ENCODE assay signal across 8 cellular contexts in genomic region chr11:74171630-74172465, GRCh38. TPM values are rescaled to one million over a fixed set of nuclear protein-coding genes. Genes with fewer than 3 reads are reported as not detected.
DNase-seq lines count a peak whose midpoint lies in the region; ATAC-seq and TF ChIP-seq lines count a peak whose summit lies in the region.

No MANE protein-coding gene starts in this region.

- DNase-seq in AG09309 (ENCODE audit: low read depth) (no peak), cerebellum (ENCODE audit: low spot score) (peak; percentile 8), mucosa of descending colon (peak in 1 of 3 donors; percentile 7), NCI-H1417 treated with DMSO at 0.1 percent for 48 hours (lab: John Stamatoyannopoulos, UW) (no peak), SHP77 treated with DMSO at 0.1 percent for 48 hours (lab: John Stamatoyannopoulos, UW) (no peak), NCI-H2171 (lab: John Stamatoyannopoulos, UW) (no peak)

- H3K27ac ChIP-seq in KOPT-K1 (ENCODE audit: low read depth, low read length, poor library complexity, severe bottlenecking): peak overlapping the region; percentile 78

- peaks cover 34% of the 10 kb centered on the region for H3K36me3 ChIP-seq in KOPT-K1 (ENCODE audit: insufficient read depth, low read length)
- peaks cover 6% of the 10 kb centered on the region for H3K36me3 ChIP-seq in mucosa of descending colon (ENCODE audit: low read depth)

- TF ChIP-seq CTCF in AG09309 (IDR thresholded peaks at IDR 0.05; ENCODE audit: control insufficient read depth, insufficient read depth, low read depth, low read length, missing control alignments) (no peak), mucosa of descending colon (IDR thresholded peaks at IDR 0.05) (no peak)

- H3K9me3 ChIP-seq in KOPT-K1 (ENCODE audit: insufficient read depth, low read length, poor library complexity, severe bottlenecking) (no peaks in the 10 kb centered on the region), mucosa of descending colon (no peaks in the 10 kb centered on the region)

- peaks cover 25% of the 10 kb centered on the region for H3K4me1 ChIP-seq in mucosa of descending colon (ENCODE audit: low read depth)

- ATAC-seq in mucosa of descending colon (no peak), HG02970 (IDR thresholded peaks at IDR 0.05; ENCODE audit: low FRiP score, unreplicated experiment) (no peak)

- intact Hi-C loops in mucosa of descending colon (cut with DNase I, micrococcal nuclease): no loop called here

- H3K4me3 ChIP-seq in AG09309 (ENCODE audit: control insufficient read depth, low read depth, low read length): peak overlapping the region; percentile 90
- peak overlapping the region; percentile 52 for H3K4me3 ChIP-seq in mucosa of descending colon

RNA-seq across cellular contexts. Expression of gene PPME1, which starts 0.8 kb away (rescaled TPM):
- total RNA-seq in cerebellum (45.1 TPM), mucosa of descending colon (10 to 100 TPM; 22.3 to 36.0 (median 26.3) TPM)

RNA-seq across cellular contexts. Expression of gene C2CD3, which starts 1.0 kb away (rescaled TPM):
- total RNA-seq in cerebellum: 32.6 TPM
- 10 to 100 TPM; 22.3 to 37.2 (median 32.1) TPM for total RNA-seq in mucosa of descending colon
